In the genomic region with DNA sequence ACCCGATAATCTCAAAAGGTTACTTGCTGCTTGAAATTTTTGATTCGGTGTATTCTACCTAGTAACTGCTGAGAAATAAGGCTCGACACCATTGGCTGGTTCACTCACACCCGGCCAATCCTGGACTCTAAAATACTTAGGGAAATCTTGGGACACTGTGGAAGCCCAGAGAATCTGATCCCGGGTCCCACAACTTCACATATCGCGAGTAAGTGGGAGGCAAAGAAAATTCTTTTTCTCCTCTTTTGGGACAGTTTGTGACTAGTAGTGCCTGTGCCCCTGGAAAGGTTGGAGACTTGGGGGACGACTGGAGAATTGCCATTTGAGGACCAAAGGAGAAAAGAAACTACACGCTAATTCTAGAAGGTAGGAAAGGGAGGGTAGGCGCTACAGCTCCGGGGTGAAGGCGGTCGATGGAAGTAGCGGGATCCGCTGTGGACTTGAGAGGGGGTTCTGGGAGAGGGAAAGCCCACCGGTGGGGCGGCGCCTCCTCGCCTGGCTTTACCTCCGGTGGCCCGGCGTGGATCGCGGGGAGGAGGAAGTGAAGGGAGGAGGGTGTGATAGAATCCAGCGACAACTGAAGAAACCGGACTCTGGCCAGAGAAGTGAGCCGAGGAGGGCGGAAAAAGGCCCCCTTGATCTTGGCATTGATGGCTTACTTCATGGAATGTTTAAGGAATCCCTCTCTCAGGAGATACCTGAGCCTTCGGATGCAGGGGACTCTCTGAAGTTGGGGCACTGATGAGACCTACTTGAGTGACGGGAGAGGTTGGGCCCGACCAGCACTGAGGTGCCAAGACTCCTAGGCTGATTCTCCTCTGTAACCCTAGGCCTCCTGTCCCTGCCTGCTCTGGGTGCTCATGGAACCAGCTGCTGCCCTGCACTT, we compare ENCODE assay signal across 8 cellular contexts. TPM values are rescaled to one million over a fixed set of nuclear protein-coding genes. Genes with fewer than 3 reads are reported as not detected.
DNase-seq lines count a peak whose midpoint lies in the region; ATAC-seq lines count a peak whose summit lies in the region.

No MANE protein-coding gene starts in this region.

- H2BK120ac ChIP-seq in trophoblast cell (ENCODE audit: insufficient read depth, low read length, poor library complexity), result peak overlapping the region; percentile 75

- peak overlapping the region; percentile 83 for H3K4me2 ChIP-seq in trophoblast cell (ENCODE audit: low read length)

- peak overlapping the region; percentile 83 for H3K9ac ChIP-seq in trophoblast cell (ENCODE audit: low read length)

- H2BK5ac ChIP-seq in trophoblast cell (ENCODE audit: low read depth, low read length, poor library complexity), result no peak overlapping the region

- H2AFZ ChIP-seq in trophoblast cell (ENCODE audit: insufficient read depth, low read length, poor library complexity), result peak overlapping the region; percentile 56

- peaks cover 2% of the 10 kb centered on the region for H3K79me2 ChIP-seq in trophoblast cell (ENCODE audit: control insufficient read depth, insufficient read depth, low read length, poor library complexity)

- H4K12ac ChIP-seq in trophoblast cell (ENCODE audit: low read depth, low read length), result peak overlapping the region; percentile 83

- no peaks in the 10 kb centered on the region for H3K27me3 ChIP-seq in trophoblast cell (ENCODE audit: insufficient read depth, low read length)

- peaks cover 0 to 3% of the 10 kb centered on the region in 2 experiments for H3K4me1 ChIP-seq in trophoblast cell (ENCODE audit: control insufficient read depth in 1 of 2, insufficient read depth in 2 of 2, low read length in 2 of 2)

- H3K14ac ChIP-seq in trophoblast cell (ENCODE audit: low read length), result peak overlapping the region; percentile 75

- H3K79me1 ChIP-seq in trophoblast cell (ENCODE audit: low read length), result peaks cover 2% of the 10 kb centered on the region

- intact Hi-C loops in left ventricle myocardium superior (cut with micrococcal nuclease), result no loop called here

- peak; percentile 10 to 67 (median 62) for DNase-seq in NCI-H1417 (lab: John Stamatoyannopoulos, UW)
- no peak for DNase-seq in NCI-H1417 treated with DMSO at 0.1 percent for 48 hours (lab: John Stamatoyannopoulos, UW)
- DNase-seq in NCI-H1105 treated with DMSO at 0.1 percent for 48 hours (lab: John Stamatoyannopoulos, UW), result peak; percentile 62
- DNase-seq in SW 1271 (lab: John Stamatoyannopoulos, UW), result peak; percentile 92 to 95
- DNase-seq in anterior cingulate cortex (lab: John Stamatoyannopoulos, UW), result peak in 54 of 58 donors; percentile 3 to 83 (median 46)
- DNase-seq in left ventricle myocardium superior, result peak; percentile 59
- peak; percentile 50 to 80 for DNase-seq in trophoblast cell

- H4K8ac ChIP-seq in trophoblast cell (ENCODE audit: low read depth, low read length), result peak overlapping the region; percentile 84

- H2AK5ac ChIP-seq in trophoblast cell (ENCODE audit: low read length), result no peak overlapping the region

- peak; percentile 91 for ATAC-seq in HG02798 (IDR thresholded peaks at IDR 0.05; ENCODE audit: poor library complexity, unreplicated experiment)
- peak; percentile 99 for ATAC-seq in left ventricle myocardium superior

- H3K4me3 ChIP-seq in trophoblast cell (ENCODE audit: low read depth, low read length), result peak overlapping the region; percentile 75

- H4K91ac ChIP-seq in trophoblast cell (ENCODE audit: low read depth, low read length), result peak overlapping the region; percentile 43

- peaks cover 3% of the 10 kb centered on the region for H3K9me3 ChIP-seq in trophoblast cell (ENCODE audit: insufficient read depth, low read depth, low read length)

- H3K23ac ChIP-seq in trophoblast cell (ENCODE audit: low read length), result no peak overlapping the region

- WGBS in trophoblast cell (ENCODE audit: extremely low coverage, insufficient coverage, insufficient read length), result no CpG with 5 or more reads among the region's 31 CpGs

- peak overlapping the region; percentile 82 for H3K18ac ChIP-seq in trophoblast cell (ENCODE audit: low read length)

- peaks cover 0 to 2% of the 10 kb centered on the region in 2 experiments for H3K36me3 ChIP-seq in trophoblast cell (ENCODE audit: control insufficient read depth in 1 of 2, insufficient read depth in 2 of 2, low read length in 2 of 2)

- H3K27ac ChIP-seq in trophoblast cell (ENCODE audit: low read depth, low read length), result no peak overlapping the region

- peak overlapping the region; percentile 24 for H2BK12ac ChIP-seq in trophoblast cell (ENCODE audit: low read length)

- H3K4ac ChIP-seq in trophoblast cell (ENCODE audit: low read depth, low read length), result no peak overlapping the region

RNA-seq across cellular contexts. Expression of a gene that starts 18.8 kb away (rescaled TPM):
- total RNA-seq in left ventricle myocardium superior, result 8.9 TPM
- 0.37 and 0.45 TPM in 2 replicates for polyA plus RNA-seq in trophoblast cell (2013)

RNA-seq across cellular contexts. Expression of a gene that starts 19.4 kb away (rescaled TPM):
- total RNA-seq in left ventricle myocardium superior, result 9.4 TPM
- polyA plus RNA-seq in trophoblast cell (2013), result 0.37 and 0.39 TPM in 2 replicates

RNA-seq across cellular contexts. Expression of a gene that starts 36.3 kb away (rescaled TPM):
- total RNA-seq in left ventricle myocardium superior, result 14.6 TPM
- polyA plus RNA-seq in trophoblast cell (2013), result 10.4 and 10.6 TPM in 2 replicates

RNA-seq across cellular contexts. Expression of a gene that starts 38.6 kb away (rescaled TPM):
- 4.5 TPM for total RNA-seq in left ventricle myocardium superior
- polyA plus RNA-seq in trophoblast cell (2013), result 7.1 and 7.4 TPM in 2 replicates

RNA-seq across cellular contexts. Expression of a gene that starts 56.5 kb away (rescaled TPM):
- 15.5 TPM for total RNA-seq in left ventricle myocardium superior
- 0.82 and 0.93 TPM in 2 replicates for polyA plus RNA-seq in trophoblast cell (2013)
